In the genomic region with DNA sequence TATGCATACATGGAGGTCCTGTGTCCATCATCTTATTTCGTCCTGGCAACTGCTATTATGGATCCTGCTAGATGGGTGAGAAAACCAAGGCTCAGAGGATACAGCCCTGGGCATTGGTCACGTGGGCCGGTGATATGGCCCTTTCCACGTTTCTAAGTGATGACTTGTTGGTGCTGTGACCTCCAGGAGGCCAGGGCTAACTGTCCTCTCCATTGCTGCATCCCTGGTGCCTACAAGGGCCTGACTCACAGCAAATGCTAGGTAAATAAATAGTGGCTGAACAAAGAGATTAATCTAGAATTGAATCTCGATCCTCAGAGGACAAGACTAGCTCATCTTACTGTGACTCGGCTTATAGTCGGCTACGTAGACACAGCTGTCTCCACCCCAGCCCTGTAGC, we compare ENCODE assay signal across 17 cellular contexts.
DNase-seq lines count a peak whose midpoint lies in the region; ATAC-seq and TF ChIP-seq lines count a peak whose summit lies in the region.
"Had no signal": no experiment of that assay in that cellular context is flagged by ENCODE, and none has a peak within 500 bp of the region (broad histone marks: within the 10 kb centered on the region; RNA-seq: fewer than 3 reads in every experiment).

No MANE protein-coding gene starts in this region.

- no TSS peak for BruUV-seq in Caco-2 (replicated peaks; lab: Mats Ljungman, UMichigan)
- BruUV-seq in IMR-90 (replicated peaks; lab: Mats Ljungman, UMichigan) = no TSS peak

- no peaks in the 10 kb centered on the region for H3K9me3 Mint-ChIP-seq in Caco-2 (ENCODE audit: unreplicated experiment)
- H3K9me3 Mint-ChIP-seq in central memory CD8-positive, alpha-beta T cell = no peaks in the 10 kb centered on the region
- H3K9me3 Mint-ChIP-seq: H9 had no signal

- H3K27me3 ChIP-seq in Caco-2 (replicated peaks; ENCODE audit: control insufficient read depth, insufficient read depth, low read length) (no peaks in the 10 kb centered on the region), IMR-90 (ENCODE audit: control insufficient read depth, insufficient read depth, low read length) (no peaks in the 10 kb centered on the region), trophoblast cell (ENCODE audit: insufficient read depth, low read length) (no peaks in the 10 kb centered on the region)
- H3K27me3 ChIP-seq: adrenal gland, tibial artery had no signal

- no peaks in the 10 kb centered on the region for H3K27me3 Mint-ChIP-seq in Caco-2 (ENCODE audit: insufficient read depth, unreplicated experiment)
- H3K27me3 Mint-ChIP-seq in central memory CD8-positive, alpha-beta T cell = no peaks in the 10 kb centered on the region

- intact Hi-C loops in Caco-2 (cut with micrococcal nuclease; ENCODE audit: unreplicated experiment) = loop anchor here (5.0 kb wide), 1 partner anchor 133 kb away; no protein-coding TSS in a partner anchor
- intact Hi-C loops in IMR-90 (cut with micrococcal nuclease) = no loop called here

- H3K4ac ChIP-seq in IMR-90 (ENCODE audit: low read depth, low read length) (0 out of 2 replicates have a peak overlapping the region, but pooled peaks have one; percentile 12), trophoblast cell (ENCODE audit: low read depth, low read length) (no peak overlapping the region)

- H3K14ac ChIP-seq in IMR-90 (replicated peaks; ENCODE audit: low read depth, low read length) (no peak overlapping the region; the same call in 1 of the 2 replicates), trophoblast cell (ENCODE audit: low read length) (no peak overlapping the region)

- H2BK5ac ChIP-seq in IMR-90 (ENCODE audit: low read depth, low read length, poor library complexity, severe bottlenecking) (no peak overlapping the region), trophoblast cell (ENCODE audit: low read depth, low read length, poor library complexity) (no peak overlapping the region)

- H3K18ac ChIP-seq in IMR-90 (ENCODE audit: low read depth, low read length) = no peak overlapping the region
- no peak overlapping the region for H3K18ac ChIP-seq in trophoblast cell (ENCODE audit: low read length)

- H2BK12ac ChIP-seq in trophoblast cell (ENCODE audit: low read length) = no peak overlapping the region

- H3K56ac ChIP-seq in IMR-90 (ENCODE audit: extremely low read depth, insufficient read depth, low read length) = 0 out of 2 replicates have a peak overlapping the region, but pooled peaks have one; percentile 22

- H2BK120ac ChIP-seq in IMR-90 (ENCODE audit: low read depth, low read length) = no peak overlapping the region
- H2BK120ac ChIP-seq in trophoblast cell (ENCODE audit: insufficient read depth, low read length, poor library complexity) = no peak overlapping the region

- no peak for TF ChIP-seq CTCF in Caco-2 (IDR thresholded peaks at IDR 0.05; ENCODE audit: insufficient read depth in 1 of 2, low read depth in 1 of 2, low read length in 1 of 2, severe bottlenecking in 1 of 2, unreplicated experiment in 1 of 2)
- TF ChIP-seq CTCF in IMR-90 (conservative IDR thresholded peaks at IDR 0.05; ENCODE audit: low read depth, low read length) = no peak

- peaks cover 11% of the 10 kb centered on the region for H3K36me3 Mint-ChIP-seq in Caco-2 (ENCODE audit: insufficient read depth, unreplicated experiment)
- H3K36me3 Mint-ChIP-seq in central memory CD8-positive, alpha-beta T cell (ENCODE audit: insufficient read depth) = peaks cover 21% of the 10 kb centered on the region

- H3K27ac ChIP-seq in IMR-90 (ENCODE audit: insufficient read depth, low read length) = no peak overlapping the region
- H3K27ac ChIP-seq in trophoblast cell (ENCODE audit: low read depth, low read length) = no peak overlapping the region
- H3K27ac ChIP-seq: epithelial cell of prostate, SK-N-MC, tibial artery had no signal

- POLR2A ChIA-PET in Caco-2 (lab: Charles Lee) = no interaction called here
- POLR2A ChIA-PET in IMR-90 (lab: Charles Lee; ENCODE audit: unreplicated experiment) = no interaction called here

- no peak for DNase-seq in Caco-2
- DNase-seq in IMR-90 = peak; percentile 66
- DNase-seq in central memory CD8-positive, alpha-beta T cell (ENCODE audit: low spot score in 2 of 2) = no peak
- DNase-seq in trophoblast cell = peak; percentile 44 to 60
- no peak for DNase-seq in activated CD4-positive, alpha-beta T cell treated with anti-CD3 and anti-CD28 coated beads for 4 hours
- DNase-seq: dermis blood vessel endothelial cell, foreskin fibroblast, H9, NCI-H1694, T-helper 9 cell, tibial artery had no signal

- no peak overlapping the region for H3K4me2 ChIP-seq in IMR-90 (ENCODE audit: low read depth, low read length)
- no peak overlapping the region for H3K4me2 ChIP-seq in trophoblast cell (ENCODE audit: low read length)

- dilution Hi-C loops in IMR-90 (cut with HindIII; ENCODE audit: low sequenced_read_pairs, unreplicated experiment) = no loop called here

- H3K4me3 Mint-ChIP-seq in Caco-2 (ENCODE audit: unreplicated experiment) = no peak overlapping the region
- no peak overlapping the region for H3K4me3 Mint-ChIP-seq in central memory CD8-positive, alpha-beta T cell
- H3K4me3 Mint-ChIP-seq: H9 had no signal

- no peak for TF ChIP-seq RAD21 in IMR-90 (IDR thresholded peaks at IDR 0.05; ENCODE audit: low read length)

- H4K91ac ChIP-seq in IMR-90 (ENCODE audit: insufficient read depth, low read depth, low read length) = no peak overlapping the region
- H4K91ac ChIP-seq in trophoblast cell (ENCODE audit: low read depth, low read length) = no peak overlapping the region

- peaks cover 25% of the 10 kb centered on the region for H3K4me1 ChIP-seq in Caco-2
- peaks cover 7% of the 10 kb centered on the region; the same call in 1 of the 2 replicates for H3K4me1 ChIP-seq in IMR-90 (ENCODE audit: control insufficient read depth, insufficient read depth, low read length)
- H3K4me1 ChIP-seq in trophoblast cell (ENCODE audit: control insufficient read depth in 1 of 2, insufficient read depth in 2 of 2, low read length in 2 of 2) = peaks cover 3 to 11% of the 10 kb centered on the region in 2 experiments

- H3K23ac ChIP-seq in IMR-90 (ENCODE audit: low read depth, low read length) = no peak overlapping the region
- H3K23ac ChIP-seq in trophoblast cell (ENCODE audit: low read length) = no peak overlapping the region

- H2AK5ac ChIP-seq in IMR-90 (ENCODE audit: low read depth, low read length) (no peak overlapping the region), trophoblast cell (ENCODE audit: low read length) (no peak overlapping the region)

- peaks cover 3% of the 10 kb centered on the region for H3K36me3 ChIP-seq in Caco-2 (ENCODE audit: control insufficient read depth, insufficient read depth, low read length)
- H3K36me3 ChIP-seq in IMR-90 (ENCODE audit: control insufficient read depth, insufficient read depth, low read length) = peaks cover 3% of the 10 kb centered on the region
- peaks cover 7 to 9% of the 10 kb centered on the region in 2 experiments for H3K36me3 ChIP-seq in trophoblast cell (ENCODE audit: control insufficient read depth in 1 of 2, insufficient read depth in 2 of 2, low read length in 2 of 2)
- H3K36me3 ChIP-seq: tibial artery had no signal

- CTCF ChIA-PET in Caco-2 (lab: Charles Lee) = interaction anchor here (1.3 kb wide), 1 partner anchor 76 kb away, joined by 3 read pairs; no protein-coding TSS in a partner anchor
- CTCF ChIA-PET in IMR-90 (lab: Yijun Ruan, JAX) = no interaction called here

- H3K27ac Mint-ChIP-seq in Caco-2 (ENCODE audit: unreplicated experiment) = peak overlapping the region; percentile 40
- peak overlapping the region; percentile 49 for H3K27ac Mint-ChIP-seq in central memory CD8-positive, alpha-beta T cell (ENCODE audit: low read depth)

- H2AFZ ChIP-seq in IMR-90 (replicated peaks; ENCODE audit: low read length, poor library complexity) (peak overlapping the region; percentile 13), trophoblast cell (ENCODE audit: insufficient read depth, low read length, poor library complexity) (no peak overlapping the region)

- H3K4me1 Mint-ChIP-seq in Caco-2 (ENCODE audit: low read depth, unreplicated experiment) = peaks cover 8% of the 10 kb centered on the region
- H3K4me1 Mint-ChIP-seq in central memory CD8-positive, alpha-beta T cell = peaks cover 67% of the 10 kb centered on the region

- no peak overlapping the region for H3K4me3 ChIP-seq in Caco-2 (ENCODE audit: low read depth, low read length)
- H3K4me3 ChIP-seq in IMR-90 (ENCODE audit: insufficient read depth, low read depth, low read length) = no peak overlapping the region
- H3K4me3 ChIP-seq in trophoblast cell (ENCODE audit: low read depth, low read length) = no peak overlapping the region
- H3K4me3 ChIP-seq: adrenal gland, SK-N-MC, tibial artery had no signal

- no peak overlapping the region for H4K12ac ChIP-seq in trophoblast cell (ENCODE audit: low read depth, low read length)

- H2AK9ac ChIP-seq in IMR-90 (replicated peaks; ENCODE audit: low read depth, low read length, poor library complexity) = peak overlapping the region; percentile 70

- no peak overlapping the region for H2BK15ac ChIP-seq in IMR-90 (ENCODE audit: low read depth, low read length)

- 0 out of 2 replicates have a peak overlapping the region, but pooled peaks have one; percentile 1 for H2BK20ac ChIP-seq in IMR-90 (ENCODE audit: low read depth, low read length)

- no peak overlapping the region for H4K8ac ChIP-seq in IMR-90 (ENCODE audit: low read depth in 2 of 2, low read length in 2 of 2)
- no peak overlapping the region for H4K8ac ChIP-seq in trophoblast cell (ENCODE audit: low read depth, low read length)

- peak; percentile 74 for ATAC-seq in IMR-90 (ENCODE audit: low read depth)
- no peak for ATAC-seq in central memory CD8-positive, alpha-beta T cell (replicated peaks; ENCODE audit: extremely low read depth, poor library complexity, severe bottlenecking)
- no peak for ATAC-seq in HG02588 (IDR thresholded peaks at IDR 0.05; ENCODE audit: unreplicated experiment)
- no peak for ATAC-seq in GM19023 (IDR thresholded peaks at IDR 0.05; ENCODE audit: unreplicated experiment)
- ATAC-seq: HepG2 had no signal

- no peak overlapping the region for H3K9ac ChIP-seq in IMR-90 (ENCODE audit: low read depth, low read length)
- no peak overlapping the region for H3K9ac ChIP-seq in trophoblast cell (ENCODE audit: low read length)

- no peaks in the 10 kb centered on the region for H3K9me3 ChIP-seq in Caco-2
- H3K9me3 ChIP-seq in IMR-90 (ENCODE audit: control insufficient read depth, insufficient read depth, low read length) = no peaks in the 10 kb centered on the region
- H3K9me3 ChIP-seq in trophoblast cell (ENCODE audit: insufficient read depth, low read depth, low read length) = no peaks in the 10 kb centered on the region
- H3K9me3 ChIP-seq: adrenal gland, tibial artery had no signal

- peaks cover 12% of the 10 kb centered on the region for H4K20me1 ChIP-seq in IMR-90 (ENCODE audit: insufficient read depth, low read length)

- no peak overlapping the region for H4K5ac ChIP-seq in IMR-90 (ENCODE audit: low read depth, low read length)

- TF ChIP-seq POLR2A in IMR-90 (IDR thresholded peaks at IDR 0.05; ENCODE audit: low read depth, low read length) = no peak

- H3K9me1 ChIP-seq in IMR-90 (ENCODE audit: insufficient read depth, low read length) = peaks cover 23% of the 10 kb centered on the region

- H3K79me1 ChIP-seq in IMR-90 (ENCODE audit: low read depth in 1 of 2, low read length in 2 of 2) = peaks cover 0 to 12% of the 10 kb centered on the region in 2 experiments; a peak in 3 of 4 replicates
- no peaks in the 10 kb centered on the region for H3K79me1 ChIP-seq in trophoblast cell (ENCODE audit: low read length)

- WGBS in IMR-90 (ENCODE audit: extremely low coverage in 2 of 2, insufficient read length in 1 of 2), 2 experiments = 33% methylated on average over 4 of the region's 8 CpGs; no CpG with 5 or more reads in 1 of the 2 experiments
- WGBS in trophoblast cell (ENCODE audit: extremely low coverage, insufficient coverage, insufficient read length) = no CpG with 5 or more reads among the region's 8 CpGs

- in situ Hi-C loops in IMR-90 (cut with MboI; ENCODE audit: low sequenced_read_pairs) = no loop called here

- H3K79me2 ChIP-seq in trophoblast cell (ENCODE audit: control insufficient read depth, insufficient read depth, low read length, poor library complexity) = peaks cover 3% of the 10 kb centered on the region

Comparison
In these comparisons a context has a peak if more than half of its experiments do, and no peak if none do; other contexts are left out.
1. DNase-seq: peak in IMR-90 (single experiment) and trophoblast cell (2 of 2); none in Caco-2 (0 of 2), central memory CD8-positive, alpha-beta T cell (0 of 2) and activated CD4-positive, alpha-beta T cell treated with anti-CD3 and anti-CD28 coated beads for 4 hours (0 of 2).